Comparison of ENCODE assay signal across 8 cellular contexts in the genomic region with DNA sequence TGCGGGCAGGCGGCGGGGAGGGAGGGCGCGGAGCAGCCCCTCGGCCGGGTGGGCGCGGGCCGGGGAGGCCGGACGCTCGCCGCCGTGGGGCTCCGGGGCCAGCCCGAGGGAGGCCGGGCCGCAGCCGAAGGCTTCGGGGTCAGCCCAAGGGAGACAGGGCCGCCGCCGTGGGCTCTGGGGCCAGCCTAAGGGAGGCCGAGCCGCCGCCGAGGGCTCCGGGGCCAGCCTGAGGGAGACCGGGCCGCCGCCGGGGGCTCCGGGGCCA.
DNase-seq lines count a peak whose midpoint lies in the region; ATAC-seq and TF ChIP-seq lines count a peak whose summit lies in the region.

No MANE protein-coding gene starts in this region.

- H3K27ac ChIP-seq in VCaP (peak overlapping the region; percentile 96), stomach smooth muscle (ENCODE audit: low read length) (peak overlapping the region; percentile 96)

- H3K27me3 ChIP-seq in stomach smooth muscle (ENCODE audit: control insufficient read depth in 1 of 2, insufficient read depth in 2 of 2, low read length in 2 of 2): no peaks in the 10 kb centered on the region

- no peak for DNase-seq in GM03348 (ENCODE audit: low spot score)
- DNase-seq in SW 1271 (lab: John Stamatoyannopoulos, UW): no peak
- DNase-seq in GM10248 (ENCODE audit: extremely low spot score): no peak
- DNase-seq in NCI-H1436 (lab: John Stamatoyannopoulos, UW): no peak

- H3K4me3 ChIP-seq in iPS-11a (ENCODE audit: low read depth, low read length) (peak overlapping the region; percentile 76), stomach smooth muscle (ENCODE audit: low read length in 2 of 2) (peak overlapping the region; percentile 65 to 88)

- CTCF ChIA-PET in GM10248 (lab: Yijun Ruan, JAX): interaction anchor here (1.0 to 5.9 kb wide), 4 partner anchors 23 to 236 kb away, joined by 3 to 35 read pairs (median 3); no protein-coding TSS in a partner anchor

- H3K9me3 ChIP-seq in stomach smooth muscle (ENCODE audit: control insufficient read depth in 2 of 2, low read length in 2 of 2): no peaks in the 10 kb centered on the region

- POLR2A ChIA-PET in GM10248 (lab: Yijun Ruan, JAX): no interaction called here

- TF ChIP-seq CTCF in VCaP (conservative IDR thresholded peaks at IDR 0.05) (no peak), GM10248 (IDR thresholded peaks at IDR 0.05; ENCODE audit: control extremely low read depth, extremely low read depth, low read depth, missing control alignments) (no peak)

- ATAC-seq in GM21723 (IDR thresholded peaks at IDR 0.05; ENCODE audit: unreplicated experiment): peak; percentile 23

- peak overlapping the region; percentile 87 to 92 for H3K9ac ChIP-seq in stomach smooth muscle (ENCODE audit: low read length in 2 of 2)

- peaks cover 15% of the 10 kb centered on the region for H3K4me1 ChIP-seq in stomach smooth muscle (ENCODE audit: control insufficient read depth, insufficient read depth, low read length)

- H3K36me3 ChIP-seq in stomach smooth muscle (ENCODE audit: control insufficient read depth in 2 of 2, insufficient read depth in 2 of 2, low read length in 2 of 2): no peaks in the 10 kb centered on the region
